In genomic region chr12:50039151-50039835, GRCh38 we compare ENCODE assay signal across 8 cellular contexts. TPM values are rescaled to one million over a fixed set of nuclear protein-coding genes. Genes with fewer than 3 reads are reported as not detected.
DNase-seq lines count a peak whose midpoint lies in the region; ATAC-seq and TF ChIP-seq lines count a peak whose summit lies in the region.

No MANE protein-coding gene starts in this region.

- H3F3A ChIP-seq in MM.1S (ENCODE audit: insufficient read depth, low read length): no peaks in the 10 kb centered on the region

- ATAC-seq in omental fat pad (ENCODE audit: low FRiP score) (peak; percentile 79), GM21390 (IDR thresholded peaks at IDR 0.05; ENCODE audit: unreplicated experiment) (no peak)

- no peak overlapping the region for H3K4me2 ChIP-seq in MM.1S (ENCODE audit: low read depth, low read length)

- H3K9me2 ChIP-seq in MM.1S (replicated peaks; ENCODE audit: insufficient read depth, low read length): no peaks in the 10 kb centered on the region

- WGBS in testis, 2 donors: 66 to 69% methylated on average over 9 of the region's 9 CpGs

- no peaks in the 10 kb centered on the region for H3K79me2 ChIP-seq in MM.1S (ENCODE audit: low read length)

- H4K20me1 ChIP-seq in MM.1S (ENCODE audit: insufficient read depth, low read length): no peaks in the 10 kb centered on the region

- intact Hi-C loops in testis (cut with DNase I; ENCODE audit: low total_unique reads): no loop called here

- H3K27me3 ChIP-seq in MM.1S (replicated peaks; ENCODE audit: insufficient read depth, low read length): no peaks in the 10 kb centered on the region
- H3K27me3 ChIP-seq in SJCRH30: peaks cover 8% of the 10 kb centered on the region; the same call in 1 of the 2 replicates
- H3K27me3 ChIP-seq in testis: no peaks in the 10 kb centered on the region

- no peak overlapping the region for H3K27ac ChIP-seq in MM.1S (ENCODE audit: low read length)
- H3K27ac ChIP-seq in SJCRH30: no peak overlapping the region
- no peak overlapping the region for H3K27ac ChIP-seq in testis

- H3K4me1 ChIP-seq in MM.1S (ENCODE audit: low read length) (no peaks in the 10 kb centered on the region), SJCRH30 (peaks cover 8% of the 10 kb centered on the region), testis (no peaks in the 10 kb centered on the region)

- no peak overlapping the region for H2AFZ ChIP-seq in MM.1S (ENCODE audit: low read length)

- H3K4me3 ChIP-seq in MM.1S (ENCODE audit: low read length): no peak overlapping the region
- H3K4me3 ChIP-seq in SJCRH30: no peak overlapping the region
- no peak overlapping the region for H3K4me3 ChIP-seq in testis

- peak; percentile 75 for DNase-seq in EL
- DNase-seq in MM.1S: peak; percentile 78
- DNase-seq in SJCRH30: peak; percentile 90 to 94
- DNase-seq in activated effector memory CD4-positive, alpha-beta T cell treated with anti-CD3 and anti-CD28 coated beads, Interleukin-2, amount 50 U/mL, for 16 hours: peak; percentile 94
- peak; percentile 49 for DNase-seq in foreskin melanocyte
- DNase-seq in omental fat pad (ENCODE audit: low spot score): peak; percentile 99
- DNase-seq in testis: peak; percentile 92

- no peaks in the 10 kb centered on the region for H3K9me3 ChIP-seq in MM.1S (replicated peaks; ENCODE audit: insufficient read depth, low read length)
- H3K9me3 ChIP-seq in SJCRH30 (replicated peaks): no peaks in the 10 kb centered on the region
- H3K9me3 ChIP-seq in testis: no peaks in the 10 kb centered on the region

- H3K36me3 ChIP-seq in MM.1S (replicated peaks; ENCODE audit: insufficient read depth, low read length) (no peaks in the 10 kb centered on the region), SJCRH30 (no peaks in the 10 kb centered on the region), testis (ENCODE audit: low read depth, missing control alignments) (no peaks in the 10 kb centered on the region)

- no peak overlapping the region for H3K9ac ChIP-seq in MM.1S (ENCODE audit: low read length)

- TF ChIP-seq POLR2A in testis (IDR thresholded peaks at IDR 0.05): no peak

- TF ChIP-seq CTCF in MM.1S (IDR thresholded peaks at IDR 0.05; ENCODE audit: low read length) (peak; percentile 94), omental fat pad (IDR thresholded peaks at IDR 0.05) (peak in 2 of 3 donors; percentile 43 to 45), testis (IDR thresholded peaks at IDR 0.05) (peak; percentile 70 to 91 (median 75))

RNA-seq across cellular contexts. Expression of gene RACGAP1, which starts 14.0 kb away (rescaled TPM):
- total RNA-seq in SJCRH30 (2014; rRNA removed; shearing (Covaris generic)): 148 and 152 TPM in 2 replicates
- 10 to 100 TPM in 2 of 4 donors, 1 to 10 TPM in 2; 5.2 to 15.3 (median 8.5) TPM for total RNA-seq in omental fat pad
- total RNA-seq in testis: 10 to 100 TPM; 48.1 to 60.6 TPM
- polyA plus RNA-seq in testis (ENCODE audit: insufficient read depth, low read depth, low replicate concordance): 118 TPM

RNA-seq across cellular contexts. Expression of gene ASIC1, which starts 18.1 kb away (rescaled TPM):
- total RNA-seq in SJCRH30 (2014; rRNA removed; shearing (Covaris generic)): 7.5 and 8.9 TPM in 2 replicates
- total RNA-seq in omental fat pad: 1 to 10 TPM in 3 of 4 donors, under 1 TPM in 1; 0.69 to 3.8 (median 1.4) TPM
- 1 to 10 TPM; 1.9 to 3.5 TPM for total RNA-seq in testis
- 2.7 TPM for polyA plus RNA-seq in testis (ENCODE audit: insufficient read depth, low read depth, low replicate concordance)

RNA-seq across cellular contexts. Expression of gene SMARCD1, which starts 45.8 kb away (rescaled TPM):
- 79.7 and 84.2 TPM in 2 replicates for total RNA-seq in SJCRH30 (2014; rRNA removed; shearing (Covaris generic))
- total RNA-seq in omental fat pad (10 to 100 TPM; 47.7 to 80.8 (median 57.3) TPM), testis (10 to 100 TPM; 87.6 to 99.0 TPM)
- polyA plus RNA-seq in testis (ENCODE audit: insufficient read depth, low read depth, low replicate concordance): 67.3 TPM

Comparison
In these comparisons a context has a peak if more than half of its experiments do, and no peak if none do; other contexts are left out.
1. DNase-seq: peak in every context shown above with its lines; median percentile 99 in omental fat pad; 94 in activated effector memory CD4-positive, alpha-beta T cell treated with anti-CD3 and anti-CD28 coated beads, Interleukin-2, amount 50 U/mL, for 16 hours; 92 in SJCRH30; 92 in testis; 78 in MM.1S; 75 in EL; 49 in foreskin melanocyte.
2. CTCF ChIP-seq: peak in every context shown above with its lines; median percentile 94 in MM.1S; 75 in testis; 44 in omental fat pad.